ENCODE assay signal across 28 cellular contexts in the genomic region with DNA sequence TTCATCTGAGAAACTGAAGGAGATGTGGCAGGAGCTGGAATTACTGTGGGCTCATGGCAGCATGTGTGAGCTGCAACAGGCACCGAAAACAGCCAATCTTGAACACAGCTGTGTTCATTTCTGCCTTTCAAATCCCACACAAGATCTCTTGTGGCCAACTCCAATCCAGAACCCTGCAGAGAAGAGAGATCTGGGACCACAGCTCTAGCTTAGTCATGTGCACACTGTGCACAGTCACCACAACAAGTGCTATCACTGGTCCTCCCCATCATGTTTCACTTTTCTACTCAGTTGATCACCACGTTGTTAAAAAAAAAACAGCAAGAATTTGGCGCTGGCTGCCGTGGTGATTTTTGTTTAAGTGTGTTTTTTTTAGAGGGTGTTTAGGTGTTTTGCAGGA.
"Had no signal": no experiment of that assay in that cellular context is flagged by ENCODE, and none has a peak within 500 bp of the region (broad histone marks: within the 10 kb centered on the region; RNA-seq: fewer than 3 reads in every experiment).

No MANE protein-coding gene starts in this region.

- H3K4me3 Mint-ChIP-seq: IgD-negative memory B cell, T-cell had no signal

- ATAC-seq: K562, Panc1, PC-3, T-cell had no signal

- H3K36me3 Mint-ChIP-seq: IgD-negative memory B cell, T-cell had no signal

- H3K9me3 ChIP-seq: SK-N-SH had no signal

- H3K27me3 Mint-ChIP-seq: IgD-negative memory B cell had no signal

- H3K27ac ChIP-seq: HL-60, KMS-11, RWPE1 had no signal

- H3K4me3 ChIP-seq: K562 had no signal

- H3K4me2 ChIP-seq: KMS-11, SK-N-SH had no signal

- H3K9me3 Mint-ChIP-seq: IgD-negative memory B cell, T-cell had no signal

- H3K27ac Mint-ChIP-seq: IgD-negative memory B cell, T-cell had no signal

- DNase-seq: Kasumi-1; MV-4-11; NCI-H1048; NCI-H1105; NCI-H1417; NCI-H1436 treated with DMSO at 0.1 percent for 48 hours; NCI-H1694; NCI-H187 treated with DMSO at 0.1 percent for 48 hours; NCI-H2081; NCI-H2171; NCI-H226; NCI-H446; NCI-H510A; NCI-H524 treated with DMSO at 0.1 percent for 48 hours; NCI-H69; NCI-H774; NK-92 treated with Interleukin-12 subunit alpha and Interleukin-12 subunit beta, amount 100 ng/mL, for 24 hours; PC-3; SHP77; SK-N-SH; SW 1271; T-cell had no signal

- H3K4me1 Mint-ChIP-seq: IgD-negative memory B cell, T-cell had no signal

- H3K9ac ChIP-seq: KMS-11, SK-N-SH had no signal
